20 cellular contexts compared by ENCODE assay signal in genomic region chr7:83941300-83941699, GRCh38.
"Had no signal": no experiment of that assay in that cellular context is flagged by ENCODE, and none has a peak within 500 bp of the region (broad histone marks: within the 10 kb centered on the region; RNA-seq: fewer than 3 reads in every experiment).

No MANE protein-coding gene starts in this region.

- H2AFZ ChIP-seq: hepatocyte had no signal

- H3K79me2 ChIP-seq: hepatocyte had no signal

- ATAC-seq: activated CD8-positive, alpha-beta memory T cell treated with anti-CD3 and anti-CD28 coated beads, Interleukin-2, amount 10 ng/mL, durations not matched to agents 7 days and 5 days; activated CD8-positive, alpha-beta T cell treated with anti-CD3 and anti-CD28 coated beads for 36 hours; left lung; naive thymus-derived CD8-positive, alpha-beta T cell; upper lobe of right lung had no signal

- H3K27me3 ChIP-seq: colonic mucosa, hepatocyte, left lung, right atrium auricular region, spleen, upper lobe of right lung had no signal

- H3K27ac ChIP-seq: colonic mucosa, hepatocyte, left lung, right atrium auricular region, spleen, upper lobe of right lung had no signal

- H3K4me3 Mint-ChIP-seq: activated CD4-positive, alpha-beta T cell treated with anti-CD3 and anti-CD28 coated beads, Interleukin-2, amount 10 ng/mL, durations not matched to agents 7 days and 5 days; activated CD8-positive, alpha-beta memory T cell treated with anti-CD3 and anti-CD28 coated beads, Interleukin-2, amount 10 ng/mL, durations not matched to agents 7 days and 5 days; activated CD8-positive, alpha-beta T cell treated with anti-CD3 and anti-CD28 coated beads for 36 hours; activated naive CD4-positive, alpha-beta T cell treated with anti-CD3 and anti-CD28 coated beads, Interleukin-2, amount 50 U/mL, for 24 hours; immature natural killer cell; mesothelial cell of epicardium; naive thymus-derived CD8-positive, alpha-beta T cell had no signal

- H3K27me3 Mint-ChIP-seq: activated CD4-positive, alpha-beta T cell treated with anti-CD3 and anti-CD28 coated beads, Interleukin-2, amount 10 ng/mL, durations not matched to agents 7 days and 5 days; activated CD8-positive, alpha-beta memory T cell treated with anti-CD3 and anti-CD28 coated beads, Interleukin-2, amount 10 ng/mL, durations not matched to agents 7 days and 5 days; activated CD8-positive, alpha-beta T cell treated with anti-CD3 and anti-CD28 coated beads for 36 hours; activated naive CD4-positive, alpha-beta T cell treated with anti-CD3 and anti-CD28 coated beads, Interleukin-2, amount 50 U/mL, for 24 hours; naive thymus-derived CD8-positive, alpha-beta T cell had no signal

- H3K4me1 Mint-ChIP-seq: activated CD4-positive, alpha-beta T cell treated with anti-CD3 and anti-CD28 coated beads, Interleukin-2, amount 10 ng/mL, durations not matched to agents 7 days and 5 days; activated CD8-positive, alpha-beta memory T cell treated with anti-CD3 and anti-CD28 coated beads, Interleukin-2, amount 10 ng/mL, durations not matched to agents 7 days and 5 days; activated naive CD4-positive, alpha-beta T cell treated with anti-CD3 and anti-CD28 coated beads, Interleukin-2, amount 50 U/mL, for 24 hours; immature natural killer cell; naive thymus-derived CD8-positive, alpha-beta T cell had no signal

- DNase-seq: activated CD4-positive, alpha-beta T cell treated with anti-CD3 and anti-CD28 coated beads, Interleukin-2, amount 10 ng/mL, durations not matched to agents 7 days and 5 days; activated CD8-positive, alpha-beta memory T cell treated with anti-CD3 and anti-CD28 coated beads, Interleukin-2, amount 10 ng/mL, durations not matched to agents 7 days and 5 days; activated CD8-positive, alpha-beta T cell treated with anti-CD3 and anti-CD28 coated beads for 36 hours; activated effector memory CD4-positive, alpha-beta T cell treated with anti-CD3 and anti-CD28 coated beads, Interleukin-2, amount 50 U/mL, for 16 hours; activated T-cell treated with anti-CD3 and anti-CD28 coated beads for 4 hours; central memory CD4-positive, alpha-beta T cell; colonic mucosa; immature natural killer cell; kidney glomerular epithelial cell; left lung; naive thymus-derived CD8-positive, alpha-beta T cell; spleen; stimulated activated CD4-positive, alpha-beta T cell treated with anti-CD3 and anti-CD28 coated beads, Interleukin-4, amount 100 ng/mL, for 1 hour; stimulated activated naive CD4-positive, alpha-beta T cell; upper lobe of right lung had no signal

- H3K36me3 ChIP-seq: colonic mucosa, left lung, right atrium auricular region, spleen, upper lobe of right lung had no signal

- H3K9me3 Mint-ChIP-seq: activated CD4-positive, alpha-beta T cell treated with anti-CD3 and anti-CD28 coated beads, Interleukin-2, amount 10 ng/mL, durations not matched to agents 7 days and 5 days; activated CD8-positive, alpha-beta T cell treated with anti-CD3 and anti-CD28 coated beads for 36 hours; activated naive CD4-positive, alpha-beta T cell treated with anti-CD3 and anti-CD28 coated beads, Interleukin-2, amount 50 U/mL, for 24 hours; naive thymus-derived CD8-positive, alpha-beta T cell had no signal

- H3K4me2 ChIP-seq: hepatocyte had no signal

- H3K9me3 ChIP-seq: colonic mucosa, left lung, right atrium auricular region, spleen, upper lobe of right lung had no signal

- H3K36me3 Mint-ChIP-seq: activated CD8-positive, alpha-beta memory T cell treated with anti-CD3 and anti-CD28 coated beads, Interleukin-2, amount 10 ng/mL, durations not matched to agents 7 days and 5 days; activated naive CD4-positive, alpha-beta T cell treated with anti-CD3 and anti-CD28 coated beads, Interleukin-2, amount 50 U/mL, for 24 hours; immature natural killer cell; mesothelial cell of epicardium; naive thymus-derived CD8-positive, alpha-beta T cell had no signal

- H3K4me1 ChIP-seq: colonic mucosa, right atrium auricular region, upper lobe of right lung had no signal

- H3K4me3 ChIP-seq: colonic mucosa, hepatocyte, left lung, lung, right atrium auricular region, spleen, upper lobe of right lung had no signal

- H3K27ac Mint-ChIP-seq: activated CD4-positive, alpha-beta T cell treated with anti-CD3 and anti-CD28 coated beads, Interleukin-2, amount 10 ng/mL, durations not matched to agents 7 days and 5 days; activated CD8-positive, alpha-beta memory T cell treated with anti-CD3 and anti-CD28 coated beads, Interleukin-2, amount 10 ng/mL, durations not matched to agents 7 days and 5 days; activated CD8-positive, alpha-beta T cell treated with anti-CD3 and anti-CD28 coated beads for 36 hours; activated naive CD4-positive, alpha-beta T cell treated with anti-CD3 and anti-CD28 coated beads, Interleukin-2, amount 50 U/mL, for 24 hours; immature natural killer cell; mesothelial cell of epicardium; naive thymus-derived CD8-positive, alpha-beta T cell had no signal
